Comparison of ENCODE assay signal across 13 cellular contexts in genomic region chr12:6234214-6234613, GRCh38. TPM values are rescaled to one million over a fixed set of nuclear protein-coding genes. Genes with fewer than 3 reads are reported as not detected.
DNase-seq lines count a peak whose midpoint lies in the region; ATAC-seq and TF ChIP-seq lines count a peak whose summit lies in the region.
"Had no signal": no experiment of that assay in that cellular context is flagged by ENCODE, and none has a peak within 500 bp of the region (broad histone marks: within the 10 kb centered on the region; RNA-seq: fewer than 3 reads in every experiment).

No MANE protein-coding gene starts in this region.

- H3K18ac ChIP-seq in neuronal stem cell (ENCODE audit: low read length) = no peak overlapping the region

- H3K79me2 ChIP-seq in KMS-11 (ENCODE audit: insufficient read depth, low read depth) = no peaks in the 10 kb centered on the region

- H2BK120ac ChIP-seq in neuronal stem cell (ENCODE audit: low read depth, low read length) = no peak overlapping the region

- H3K27me3 ChIP-seq in KMS-11 (ENCODE audit: insufficient read depth, low read depth) (no peaks in the 10 kb centered on the region), layer of hippocampus (ENCODE audit: control insufficient read depth, insufficient read depth, low read length) (no peaks in the 10 kb centered on the region), suprapubic skin (no peaks in the 10 kb centered on the region), neuronal stem cell (ENCODE audit: control insufficient read depth in 3 of 3, insufficient read depth in 3 of 3, low read depth in 1 of 3, low read length in 3 of 3) (no peaks in the 10 kb centered on the region)

- no peak overlapping the region for H3K23ac ChIP-seq in neuronal stem cell (ENCODE audit: low read depth, low read length, poor library complexity)

- H2AK5ac ChIP-seq in neuronal stem cell (ENCODE audit: low read depth, low read length) = no peak overlapping the region

- no peak overlapping the region for H4K8ac ChIP-seq in neuronal stem cell (ENCODE audit: low read depth, low read length)

- H3K14ac ChIP-seq in neuronal stem cell (ENCODE audit: low read length) = no peak overlapping the region

- H3K4ac ChIP-seq in neuronal stem cell (ENCODE audit: low read length) = no peak overlapping the region

- no peak for TF ChIP-seq EP300 in suprapubic skin (IDR thresholded peaks at IDR 0.05)

- peaks cover 69% of the 10 kb centered on the region for H3K4me1 ChIP-seq in KMS-11 (ENCODE audit: low read depth, poor library complexity, severe bottlenecking)
- H3K4me1 ChIP-seq in suprapubic skin = peaks cover 62% of the 10 kb centered on the region
- peaks cover 12 to 44% of the 10 kb centered on the region in 2 donors for H3K4me1 ChIP-seq in neuronal stem cell (ENCODE audit: control insufficient read depth in 2 of 2, insufficient read depth in 1 of 2, low read depth in 1 of 2, low read length in 2 of 2)

- no peaks in the 10 kb centered on the region for H3K79me1 ChIP-seq in neuronal stem cell (ENCODE audit: low read depth, low read length)

- H2AFZ ChIP-seq in KMS-11 (ENCODE audit: low read depth) (no peak overlapping the region), neuronal stem cell (ENCODE audit: low read length) (no peak overlapping the region)

- H3K4me2 ChIP-seq in KMS-11 = peak overlapping the region; percentile 96
- H3K4me2 ChIP-seq in neuronal stem cell (ENCODE audit: insufficient read depth, low read length, poor library complexity, severe bottlenecking) = no peak overlapping the region

- H3K4me3 ChIP-seq in KMS-11 (IDR thresholded peaks at IDR 0.05; ENCODE audit: insufficient read depth, low read depth, low read length) (no peak overlapping the region), coronary artery (no peak overlapping the region), suprapubic skin (no peak overlapping the region), neuronal stem cell (ENCODE audit: low read length in 2 of 2) (no peak overlapping the region)

- H3K9ac ChIP-seq in KMS-11 (peak overlapping the region; percentile 53; the same call in 1 of the 2 replicates), neuronal stem cell (ENCODE audit: low read depth, low read length, poor library complexity) (no peak overlapping the region)

- no peak for TF ChIP-seq POLR2A in suprapubic skin (IDR thresholded peaks at IDR 0.05)

- H4K91ac ChIP-seq in neuronal stem cell (ENCODE audit: low read depth, low read length, poor library complexity) = no peak overlapping the region

- WGBS in suprapubic skin = 59% methylated on average over 3 of the region's 3 CpGs
- no CpG with 5 or more reads among the region's 3 CpGs for WGBS in neuronal stem cell (ENCODE audit: extremely low coverage in 2 of 2, insufficient read length in 2 of 2, insufficient replicate concordance in 1 of 2), 2 donors

- no peak overlapping the region for H2BK15ac ChIP-seq in neuronal stem cell (ENCODE audit: low read length)

- TF ChIP-seq CTCF in KMS-11 (conservative IDR thresholded peaks at IDR 0.05; ENCODE audit: low read depth, low read length) = no peak
- no peak for TF ChIP-seq CTCF in coronary artery (IDR thresholded peaks at IDR 0.05)
- no peak for TF ChIP-seq CTCF in suprapubic skin (IDR thresholded peaks at IDR 0.05)

- no peak overlapping the region for H2BK12ac ChIP-seq in neuronal stem cell (ENCODE audit: low read length)

- H3K36me3 ChIP-seq in KMS-11 (ENCODE audit: insufficient read depth) (no peaks in the 10 kb centered on the region), suprapubic skin (peaks cover 49% of the 10 kb centered on the region), neuronal stem cell (replicated peaks in 1 of 2; ENCODE audit: control insufficient read depth in 2 of 2, insufficient read depth in 2 of 2, low read length in 2 of 2) (no peaks in the 10 kb centered on the region)

- H2BK5ac ChIP-seq in neuronal stem cell (ENCODE audit: low read length) = no peak overlapping the region

- H3K27ac ChIP-seq in KMS-11 = peak overlapping the region; percentile 91
- H3K27ac ChIP-seq in coronary artery = peak overlapping the region; percentile 85 to 92
- H3K27ac ChIP-seq in layer of hippocampus (ENCODE audit: low read depth, low read length) = peak overlapping the region; percentile 97
- peak overlapping the region; percentile 96 for H3K27ac ChIP-seq in suprapubic skin
- H3K27ac ChIP-seq in neuronal stem cell (replicated peaks; ENCODE audit: low read length) = no peak overlapping the region

- DNase-seq in coronary artery (ENCODE audit: low spot score) (no peak), suprapubic skin (ENCODE audit: low spot score in 2 of 2) (no peak), occipital lobe (lab: John Stamatoyannopoulos, UW) (no peak), neuronal stem cell (ENCODE audit: low spot score) (no peak), NCI-H187 treated with DMSO at 0.1 percent for 48 hours (lab: John Stamatoyannopoulos, UW) (no peak)
- DNase-seq: Calu3; NCI-H1417; SIG-M5; stimulated activated CD4-positive, alpha-beta T cell treated with anti-CD3 and anti-CD28 coated beads, Interleukin-2, amount 100 ng/mL, for 48 hours; stimulated activated naive CD4-positive, alpha-beta T cell treated with Interleukin-2 at 50 U/mL for 16 hours had no signal

- no peak for ATAC-seq in GM19324 (IDR thresholded peaks at IDR 0.05; ENCODE audit: low FRiP score, unreplicated experiment)

- H4K20me1 ChIP-seq in KMS-11 (ENCODE audit: insufficient read depth) = no peaks in the 10 kb centered on the region

- H3K9me3 ChIP-seq in suprapubic skin (no peaks in the 10 kb centered on the region), neuronal stem cell (replicated peaks in 1 of 2; ENCODE audit: control insufficient read depth in 2 of 2, insufficient read depth in 1 of 2, low read depth in 1 of 2, low read length in 2 of 2) (no peaks in the 10 kb centered on the region)

RNA-seq across cellular contexts. Expression of gene CD9, which starts 34.0 kb away (rescaled TPM):
- total RNA-seq in suprapubic skin = 100 to 1,000 TPM; 420 to 548 (median 475) TPM
- 29.5 TPM for total RNA-seq in occipital lobe
- polyA plus RNA-seq in neuronal stem cell (2013, experiment 1 of 2) = 6.3 TPM
- 6.4 TPM for polyA plus RNA-seq in neuronal stem cell (2013, experiment 2 of 2)

Comparison
In these comparisons a context has a peak if more than half of its experiments do, and no peak if none do; other contexts are left out.
1. RNA of gene CD9, which starts 34.0 kb away (total RNA-seq): 420 to 548 TPM in suprapubic skin; 29.5 TPM in occipital lobe (single experiment); every median in the first group is over 10 times any median in the second.